8 cellular contexts compared by ENCODE assay signal in the genomic region with DNA sequence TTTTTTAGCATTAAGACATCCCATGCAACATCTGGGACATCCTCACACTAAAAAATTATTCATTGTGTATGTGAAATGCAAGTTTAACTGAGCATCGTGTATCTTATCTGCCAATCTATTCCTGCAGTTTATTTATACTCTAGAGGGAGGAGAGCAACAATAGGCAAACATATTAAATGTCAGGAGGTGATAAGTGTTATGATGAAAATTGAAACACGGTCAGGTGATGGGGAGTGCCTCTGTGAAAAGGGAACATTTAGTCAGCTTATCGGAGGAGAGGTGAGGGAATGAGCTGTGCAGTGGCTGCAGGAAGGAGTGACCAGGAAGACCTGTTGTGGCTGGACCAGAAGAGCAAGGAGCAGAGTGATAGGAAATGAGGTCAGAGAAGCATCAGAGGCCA. TPM values are rescaled to one million over a fixed set of nuclear protein-coding genes. Genes with fewer than 3 reads are reported as not detected.
A peak's percentile ranks its signal among the peaks of the same experiment; 100 is the strongest.
DNase-seq lines count a peak whose midpoint lies in the region; FAIRE-seq and TF ChIP-seq lines count a peak whose summit lies in the region.

No MANE protein-coding gene starts in this region.

- no peak for TF ChIP-seq POLR2A in GM12891 (IDR thresholded peaks at IDR 0.05; ENCODE audit: low read depth, low read length)

- H3K27ac ChIP-seq in duodenal mucosa (ENCODE audit: low read depth, low read length) (peak overlapping the region; percentile 70), neuronal stem cell (replicated peaks; ENCODE audit: low read length) (no peak overlapping the region)

- no CpG with 5 or more reads among the region's 3 CpGs for WGBS in neuronal stem cell (ENCODE audit: extremely low coverage in 2 of 2, insufficient read length in 2 of 2, insufficient replicate concordance in 1 of 2), 2 donors

- H3K9ac ChIP-seq in duodenal mucosa (ENCODE audit: low read depth in 1 of 2, low read length in 2 of 2) (peak overlapping the region in 1 of 2 donors; percentile 50), neuronal stem cell (ENCODE audit: low read depth, low read length, poor library complexity) (no peak overlapping the region)

- no peak overlapping the region for H2BK120ac ChIP-seq in neuronal stem cell (ENCODE audit: low read depth, low read length)

- peak overlapping the region; percentile 59 for H3K4me2 ChIP-seq in neuronal stem cell (ENCODE audit: insufficient read depth, low read length, poor library complexity, severe bottlenecking)

- H3K27me3 ChIP-seq in duodenal mucosa (ENCODE audit: control insufficient read depth in 1 of 2, insufficient read depth in 2 of 2, low read length in 2 of 2) (no peaks in the 10 kb centered on the region), neuronal stem cell (ENCODE audit: control insufficient read depth in 3 of 3, insufficient read depth in 3 of 3, low read depth in 1 of 3, low read length in 3 of 3) (peaks cover 0 to 13% (median 0%) of the 10 kb centered on the region in 3 experiments)

- FAIRE-seq in GM12891 (lab: Jason Lieb, UNC): peak; percentile 31

- H2BK15ac ChIP-seq in neuronal stem cell (ENCODE audit: low read length): no peak overlapping the region

- no peaks in the 10 kb centered on the region for H3K9me3 ChIP-seq in duodenal mucosa (ENCODE audit: control insufficient read depth in 1 of 2, low read length in 2 of 2)
- no peaks in the 10 kb centered on the region for H3K9me3 ChIP-seq in neuronal stem cell (replicated peaks in 1 of 2; ENCODE audit: control insufficient read depth in 2 of 2, insufficient read depth in 1 of 2, low read depth in 1 of 2, low read length in 2 of 2)

- H2AFZ ChIP-seq in neuronal stem cell (ENCODE audit: low read length): peak overlapping the region; percentile 95

- no peak overlapping the region for H3K14ac ChIP-seq in neuronal stem cell (ENCODE audit: low read length)

- peaks cover 2% of the 10 kb centered on the region for H3K79me1 ChIP-seq in neuronal stem cell (ENCODE audit: low read depth, low read length)

- no peak overlapping the region for H2AK5ac ChIP-seq in neuronal stem cell (ENCODE audit: low read depth, low read length)

- H3K4me3 ChIP-seq in duodenal mucosa (ENCODE audit: low read depth in 1 of 2, low read length in 2 of 2) (peak overlapping the region; percentile 94 to 96), neuronal stem cell (ENCODE audit: low read length in 2 of 2) (peak overlapping the region in 1 of 2 donors; percentile 90)

- H4K91ac ChIP-seq in neuronal stem cell (ENCODE audit: low read depth, low read length, poor library complexity): no peak overlapping the region

- no peak for DNase-seq in GM12891 (ENCODE audit: insufficient read length, low spot score)
- DNase-seq in NCI-H748 treated with DMSO at 0.1 percent for 48 hours (lab: John Stamatoyannopoulos, UW): peak; percentile 24
- no peak for DNase-seq in neuronal stem cell (ENCODE audit: low spot score)
- no peak for DNase-seq in NCI-H82 (lab: John Stamatoyannopoulos, UW)
- DNase-seq in COLO829 (ENCODE audit: low spot score): no peak
- no peak for DNase-seq in NCI-H526 treated with DMSO at 0.1 percent for 48 hours (lab: John Stamatoyannopoulos, UW)
- no peak for DNase-seq in NCI-H526 (lab: John Stamatoyannopoulos, UW)

- H3K4me1 ChIP-seq in duodenal mucosa (ENCODE audit: control insufficient read depth in 1 of 2, insufficient read depth in 2 of 2, low read length in 2 of 2) (peaks cover 27 to 37% of the 10 kb centered on the region in 2 donors), neuronal stem cell (ENCODE audit: control insufficient read depth in 2 of 2, insufficient read depth in 1 of 2, low read depth in 1 of 2, low read length in 2 of 2) (peaks cover 12 to 24% of the 10 kb centered on the region in 2 donors)

- H3K18ac ChIP-seq in neuronal stem cell (ENCODE audit: low read length): no peak overlapping the region

- no peak overlapping the region for H4K8ac ChIP-seq in neuronal stem cell (ENCODE audit: low read depth, low read length)

- H3K4ac ChIP-seq in neuronal stem cell (ENCODE audit: low read length): no peak overlapping the region

- no peak overlapping the region for H3K23ac ChIP-seq in neuronal stem cell (ENCODE audit: low read depth, low read length, poor library complexity)

- H3K36me3 ChIP-seq in duodenal mucosa (ENCODE audit: control insufficient read depth in 1 of 2, insufficient read depth in 2 of 2, low read length in 2 of 2) (peaks cover 9 to 11% of the 10 kb centered on the region in 2 donors), neuronal stem cell (replicated peaks in 1 of 2; ENCODE audit: control insufficient read depth in 2 of 2, insufficient read depth in 2 of 2, low read length in 2 of 2) (peaks cover 2 to 26% of the 10 kb centered on the region in 2 donors)

- H2BK5ac ChIP-seq in neuronal stem cell (ENCODE audit: low read length): no peak overlapping the region

- H2BK12ac ChIP-seq in neuronal stem cell (ENCODE audit: low read length): no peak overlapping the region

TF ChIP-seq in GM12891, 5 proteins besides CTCF, POLR2A, EP300 and RAD21:
- TF ChIP-seq POU2F2 (IDR thresholded peaks at IDR 0.05; ENCODE audit: low read depth, low read length) (no peak), TAF1 (IDR thresholded peaks at IDR 0.05; ENCODE audit: low read depth, low read length) (no peak)

RNA-seq across cellular contexts. Expression of a gene that starts 0.8 kb away (rescaled TPM):
- 21.0 TPM for polyA plus RNA-seq in GM12891 (2012; ENCODE audit: low read depth, missing spikeins)
- polyA plus RNA-seq in neuronal stem cell (2013, experiment 1 of 2): 22.0 TPM
- polyA plus RNA-seq in neuronal stem cell (2013, experiment 2 of 2): 21.4 TPM

RNA-seq across cellular contexts. Expression of a gene that starts 48.0 kb away (rescaled TPM):
- polyA plus RNA-seq in GM12891 (2012; ENCODE audit: low read depth, missing spikeins): 0.13 TPM
- 0.17 TPM for polyA plus RNA-seq in neuronal stem cell (2013, experiment 1 of 2)
- 0.37 TPM for polyA plus RNA-seq in neuronal stem cell (2013, experiment 2 of 2)

RNA-seq across cellular contexts. Expression of a gene that starts 51.5 kb away (rescaled TPM):
- 44.1 TPM for polyA plus RNA-seq in GM12891 (2012; ENCODE audit: low read depth, missing spikeins)
- polyA plus RNA-seq in neuronal stem cell (2013, experiment 1 of 2): 57.7 TPM
- polyA plus RNA-seq in neuronal stem cell (2013, experiment 2 of 2): 60.0 TPM
